ENCODE assay signal across 18 cellular contexts in the genomic region with DNA sequence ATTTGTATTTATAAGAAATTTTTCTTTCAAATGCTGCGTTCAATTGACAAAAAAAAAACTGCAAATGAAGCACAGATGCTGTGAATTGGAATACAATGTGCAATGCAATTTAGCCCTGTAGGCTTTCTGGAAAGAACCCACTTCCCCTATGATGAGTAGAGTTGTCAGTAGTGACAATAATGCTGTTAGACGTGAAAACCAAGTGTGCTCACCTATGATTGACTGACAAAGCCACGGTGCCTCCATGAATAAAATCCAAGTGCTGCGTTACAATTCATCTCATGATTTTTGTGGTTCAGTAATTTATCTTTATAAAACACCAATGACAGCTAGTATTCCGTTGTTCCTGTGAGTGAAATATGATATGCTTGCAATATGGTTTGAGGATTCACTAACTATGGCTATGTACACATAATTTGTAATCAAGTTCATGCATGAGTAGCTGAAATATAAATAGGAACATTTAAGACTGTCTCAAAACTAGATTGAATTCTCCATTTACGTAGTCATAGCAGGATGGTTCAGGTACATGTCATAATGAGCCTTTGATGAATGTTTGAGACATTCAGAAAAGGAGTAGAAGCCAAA.
A peak's percentile ranks its signal among the peaks of the same experiment; 100 is the strongest.
DNase-seq lines count a peak whose midpoint lies in the region; FAIRE-seq lines count a peak whose summit lies in the region.
"Had no signal": no experiment of that assay in that cellular context is flagged by ENCODE, and none has a peak within 500 bp of the region (broad histone marks: within the 10 kb centered on the region; RNA-seq: fewer than 3 reads in every experiment).

No MANE protein-coding gene starts in this region.

- no peak for FAIRE-seq in GM19239 (lab: Jason Lieb, UNC)

- DNase-seq in NCI-H1105 (lab: John Stamatoyannopoulos, UW) = peak; percentile 72
- DNase-seq in NCI-H187 (lab: John Stamatoyannopoulos, UW) = peak; percentile 15 to 65
- DNase-seq in NCI-H526 treated with DMSO at 0.1 percent for 48 hours (lab: John Stamatoyannopoulos, UW) = peak; percentile 54
- DNase-seq in fibroblast of peridontal ligament (ENCODE audit: extremely low read depth) = peak; percentile 45
- DNase-seq in activated CD4-positive, alpha-beta T cell treated with anti-CD3 and anti-CD28 coated beads, Interleukin-2, amount 50 U/mL, for 48 hours = no peak
- no peak for DNase-seq in activated T-cell treated with anti-CD3 and anti-CD28 coated beads for 4 hours
- DNase-seq in GM19239 (ENCODE audit: insufficient read length, low spot score) = no peak
- DNase-seq: activated B cell treated with CpG ODN at 0.5 μM for 24 hours; activated CD4-positive, alpha-beta memory T cell treated with anti-CD3 and anti-CD28 coated beads for 36 hours; activated naive CD4-positive, alpha-beta T cell; AML-193; caudate nucleus; foreskin melanocyte; Karpas-422; Peyer's patch; psoas muscle; stimulated activated CD4-positive, alpha-beta T cell treated with anti-CD3 and anti-CD28 coated beads, Interleukin-2, amount 100 ng/mL, for 24 hours; stimulated activated naive CD4-positive, alpha-beta T cell had no signal

Comparison
In these comparisons a context has a peak if more than half of its experiments do, and no peak if none do; other contexts are left out.
1. DNase-seq: peak in NCI-H1105 (single experiment), NCI-H187 (2 of 2), NCI-H526 treated with DMSO at 0.1 percent for 48 hours (single experiment) and fibroblast of peridontal ligament (single experiment); none in activated CD4-positive, alpha-beta T cell treated with anti-CD3 and anti-CD28 coated beads, Interleukin-2, amount 50 U/mL, for 48 hours (0 of 2), activated T-cell treated with anti-CD3 and anti-CD28 coated beads for 4 hours (single experiment) and GM19239 (single experiment).